10 cellular contexts compared by ENCODE assay signal in genomic region chr5:177479774-177480173, GRCh38. TPM values are rescaled to one million over a fixed set of nuclear protein-coding genes. Genes with fewer than 3 reads are reported as not detected.
DNase-seq lines count a peak whose midpoint lies in the region; ATAC-seq and TF ChIP-seq lines count a peak whose summit lies in the region.
"Had no signal": no experiment of that assay in that cellular context is flagged by ENCODE, and none has a peak within 500 bp of the region (broad histone marks: within the 10 kb centered on the region; RNA-seq: fewer than 3 reads in every experiment).

No MANE protein-coding gene starts in this region.

- no peaks in the 10 kb centered on the region for H3K36me3 ChIP-seq in hepatocyte (replicated peaks; ENCODE audit: insufficient read depth, low read depth)

- DNase-seq in DMS 273 (lab: John Stamatoyannopoulos, UW; ENCODE audit: unreplicated experiment) (peak; percentile 52), DMS 273 treated with DMSO at 0.1 percent for 48 hours (lab: John Stamatoyannopoulos, UW) (no peak), hepatocyte (ENCODE audit: low spot score) (no peak), DMS79 treated with DMSO at 0.1 percent for 48 hours (lab: John Stamatoyannopoulos, UW) (no peak), islet precursor cell (no peak)
- no peak for DNase-seq in stimulated activated naive CD8-positive, alpha-beta T cell treated with anti-CD3 and anti-CD28 coated beads, Interleukin-15, amount 100 ng/mL, for 72 hours
- DNase-seq: 8988T; activated CD4-positive, alpha-beta T cell treated with anti-CD3 and anti-CD28 coated beads for 48 hours had no signal

- no peaks in the 10 kb centered on the region for H3K79me2 ChIP-seq in hepatocyte

- H3K27me3 ChIP-seq in hepatocyte: no peaks in the 10 kb centered on the region

- no peak for TF ChIP-seq CTCF in hepatocyte (IDR thresholded peaks at IDR 0.05; ENCODE audit: poor library complexity)

- ATAC-seq in activated T-helper 17 cell treated with anti-CD3 and anti-CD28 coated beads, Interleukin-2, amount 50 U/mL, for 72 hours (replicated peaks): no peak
- no peak for ATAC-seq in stimulated activated naive CD8-positive, alpha-beta T cell treated with anti-CD3 and anti-CD28 coated beads, Interleukin-15, amount 100 ng/mL, for 72 hours
- no peak for ATAC-seq in GM19455 (IDR thresholded peaks at IDR 0.05; ENCODE audit: unreplicated experiment)

- peak overlapping the region; percentile 61 for H3K27ac Mint-ChIP-seq in activated T-helper 17 cell treated with anti-CD3 and anti-CD28 coated beads, Interleukin-2, amount 50 U/mL, for 72 hours
- peak overlapping the region; percentile 99 to 100 for H3K27ac Mint-ChIP-seq in stimulated activated naive CD8-positive, alpha-beta T cell treated with anti-CD3 and anti-CD28 coated beads, Interleukin-15, amount 100 ng/mL, for 72 hours

- H3K4me1 ChIP-seq in hepatocyte (ENCODE audit: insufficient read depth): peaks cover 6% of the 10 kb centered on the region

- H3K27me3 Mint-ChIP-seq in activated T-helper 17 cell treated with anti-CD3 and anti-CD28 coated beads, Interleukin-2, amount 50 U/mL, for 72 hours: no peaks in the 10 kb centered on the region
- H3K27me3 Mint-ChIP-seq in stimulated activated naive CD8-positive, alpha-beta T cell treated with anti-CD3 and anti-CD28 coated beads, Interleukin-15, amount 100 ng/mL, for 72 hours: no peaks in the 10 kb centered on the region

- H3K4me3 ChIP-seq in hepatocyte: no peak overlapping the region

- no peaks in the 10 kb centered on the region for H3K9me2 ChIP-seq in hepatocyte (replicated peaks; ENCODE audit: insufficient read depth)

- H2AFZ ChIP-seq in hepatocyte: no peak overlapping the region

- H3K9me3 ChIP-seq in hepatocyte (ENCODE audit: low read depth): no peaks in the 10 kb centered on the region

- H4K20me1 ChIP-seq in hepatocyte (ENCODE audit: insufficient read depth, poor library complexity, severe bottlenecking): no peaks in the 10 kb centered on the region

- H3K4me2 ChIP-seq in hepatocyte: no peak overlapping the region

- H3K36me3 Mint-ChIP-seq in activated T-helper 17 cell treated with anti-CD3 and anti-CD28 coated beads, Interleukin-2, amount 50 U/mL, for 72 hours (ENCODE audit: low read depth): no peaks in the 10 kb centered on the region

- no peaks in the 10 kb centered on the region for H3K9me3 Mint-ChIP-seq in activated T-helper 17 cell treated with anti-CD3 and anti-CD28 coated beads, Interleukin-2, amount 50 U/mL, for 72 hours
- no peaks in the 10 kb centered on the region for H3K9me3 Mint-ChIP-seq in stimulated activated naive CD8-positive, alpha-beta T cell treated with anti-CD3 and anti-CD28 coated beads, Interleukin-15, amount 100 ng/mL, for 72 hours

- peak overlapping the region; percentile 69 for H3K27ac ChIP-seq in hepatocyte

- WGBS in hepatocyte (ENCODE audit: low lambda C conversion rate, missing lambda C conversion rate): 86% methylated on average over 14 of the region's 14 CpGs

- H3K4me3 Mint-ChIP-seq in activated T-helper 17 cell treated with anti-CD3 and anti-CD28 coated beads, Interleukin-2, amount 50 U/mL, for 72 hours: no peak overlapping the region
- H3K4me3 Mint-ChIP-seq in stimulated activated naive CD8-positive, alpha-beta T cell treated with anti-CD3 and anti-CD28 coated beads, Interleukin-15, amount 100 ng/mL, for 72 hours: peak overlapping the region; percentile 33 to 76

- peaks cover 10% of the 10 kb centered on the region for H3K4me1 Mint-ChIP-seq in activated T-helper 17 cell treated with anti-CD3 and anti-CD28 coated beads, Interleukin-2, amount 50 U/mL, for 72 hours
- peaks cover 53% of the 10 kb centered on the region for H3K4me1 Mint-ChIP-seq in stimulated activated naive CD8-positive, alpha-beta T cell treated with anti-CD3 and anti-CD28 coated beads, Interleukin-15, amount 100 ng/mL, for 72 hours

RNA-seq across cellular contexts. Expression of gene DBN1, which starts 6.3 kb away (rescaled TPM):
- 1 to 10 TPM; 2.3 to 3.1 TPM for total RNA-seq in activated T-helper 17 cell treated with anti-CD3 and anti-CD28 coated beads, Interleukin-2, amount 50 U/mL, for 72 hours
- 83.7 and 107 TPM in 2 replicates for total RNA-seq in hepatocyte
- polyA plus RNA-seq in hepatocyte: 116 and 122 TPM in 2 replicates

RNA-seq across cellular contexts. Expression of gene PDLIM7, which starts 17.6 kb away (rescaled TPM):
- 10 to 100 TPM; 34.9 to 38.8 TPM for total RNA-seq in activated T-helper 17 cell treated with anti-CD3 and anti-CD28 coated beads, Interleukin-2, amount 50 U/mL, for 72 hours
- total RNA-seq in hepatocyte: 43.5 and 57.1 TPM in 2 replicates
- polyA plus RNA-seq in hepatocyte: 143 and 156 TPM in 2 replicates

RNA-seq across cellular contexts. Expression of gene DOK3, which starts 29.9 kb away (rescaled TPM):
- 10 to 100 TPM in 1 of 2 donors, 1 to 10 TPM in 1; 5.6 to 13.7 TPM for total RNA-seq in activated T-helper 17 cell treated with anti-CD3 and anti-CD28 coated beads, Interleukin-2, amount 50 U/mL, for 72 hours
- 3.3 and 3.5 TPM in 2 replicates for total RNA-seq in hepatocyte
- polyA plus RNA-seq in hepatocyte: 2.6 and 3.1 TPM in 2 replicates

RNA-seq across cellular contexts. Expression of gene PRR7, which starts 33.2 kb away (rescaled TPM):
- total RNA-seq in activated T-helper 17 cell treated with anti-CD3 and anti-CD28 coated beads, Interleukin-2, amount 50 U/mL, for 72 hours: 10 to 100 TPM in 1 of 2 donors, 1 to 10 TPM in 1; 8.2 to 13.6 TPM
- total RNA-seq in hepatocyte: 4.8 TPM in 2 replicates
- polyA plus RNA-seq in hepatocyte: 11.7 and 14.3 TPM in 2 replicates

RNA-seq across cellular contexts. Expression of gene DDX41, which starts 37.0 kb away (rescaled TPM):
- total RNA-seq in activated T-helper 17 cell treated with anti-CD3 and anti-CD28 coated beads, Interleukin-2, amount 50 U/mL, for 72 hours: 100 to 1,000 TPM; 116 to 149 TPM
- total RNA-seq in hepatocyte: 45.0 and 65.9 TPM in 2 replicates
- polyA plus RNA-seq in hepatocyte: 42.8 and 50.7 TPM in 2 replicates

Comparison
In these comparisons a context has a peak if more than half of its experiments do, and no peak if none do; other contexts are left out.
1. RNA of gene DBN1, which starts 6.3 kb away (total RNA-seq): 83.7 to 107 TPM in hepatocyte; 2.3 to 3.1 TPM in activated T-helper 17 cell treated with anti-CD3 and anti-CD28 coated beads, Interleukin-2, amount 50 U/mL, for 72 hours; every median in the first group is over 10 times any median in the second.